Comparison of ENCODE assay signal across 1 cellular context in the genomic region with DNA sequence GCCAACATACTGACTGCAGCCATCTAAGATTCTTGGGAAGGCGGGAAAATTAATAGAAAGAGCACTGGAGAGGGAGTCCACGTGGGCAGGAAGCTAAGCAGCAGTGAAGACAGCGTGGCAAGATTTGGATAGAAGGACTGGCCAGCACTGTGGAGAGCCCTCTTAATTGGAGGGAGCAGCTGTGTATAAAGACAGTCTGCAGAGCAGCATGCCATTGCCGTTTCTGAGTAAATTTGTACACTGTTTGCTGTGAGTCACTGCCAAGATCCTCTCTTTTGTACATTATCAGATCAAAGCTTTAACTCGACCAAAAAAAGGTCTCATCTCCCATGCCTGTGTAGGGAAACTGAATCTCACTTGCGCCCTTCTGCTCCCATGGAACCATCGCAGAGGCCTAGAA.
TF ChIP-seq lines count a peak whose summit lies in the region.

No MANE protein-coding gene starts in this region.

TF ChIP-seq in IMR-90, 13 proteins besides CTCF, POLR2A, EP300 and RAD21 (continued from another document):
- no peak for TF ChIP-seq RCOR1 (IDR thresholded peaks at IDR 0.05; ENCODE audit: insufficient replicate concordance, low read length)
- no peak for TF ChIP-seq BHLHE40 (IDR thresholded peaks at IDR 0.05; ENCODE audit: low read depth, low read length)
- TF ChIP-seq, protein P1, sequence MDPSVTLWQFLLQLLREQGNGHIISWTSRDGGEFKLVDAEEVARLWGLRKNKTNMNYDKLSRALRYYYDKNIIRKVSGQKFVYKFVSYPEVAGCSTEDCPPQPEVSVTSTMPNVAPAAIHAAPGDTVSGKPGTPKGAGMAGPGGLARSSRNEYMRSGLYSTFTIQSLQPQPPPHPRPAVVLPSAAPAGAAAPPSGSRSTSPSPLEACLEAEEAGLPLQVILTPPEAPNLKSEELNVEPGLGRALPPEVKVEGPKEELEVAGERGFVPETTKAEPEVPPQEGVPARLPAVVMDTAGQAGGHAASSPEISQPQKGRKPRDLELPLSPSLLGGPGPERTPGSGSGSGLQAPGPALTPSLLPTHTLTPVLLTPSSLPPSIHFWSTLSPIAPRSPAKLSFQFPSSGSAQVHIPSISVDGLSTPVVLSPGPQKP (IDR thresholded peaks at IDR 0.05; ENCODE audit: borderline replicate concordance, low read depth, low read length), result no peak
- TF ChIP-seq MAZ (IDR thresholded peaks at IDR 0.05; ENCODE audit: borderline replicate concordance, low read depth, low read length), result no peak
- TF ChIP-seq, protein P2, sequence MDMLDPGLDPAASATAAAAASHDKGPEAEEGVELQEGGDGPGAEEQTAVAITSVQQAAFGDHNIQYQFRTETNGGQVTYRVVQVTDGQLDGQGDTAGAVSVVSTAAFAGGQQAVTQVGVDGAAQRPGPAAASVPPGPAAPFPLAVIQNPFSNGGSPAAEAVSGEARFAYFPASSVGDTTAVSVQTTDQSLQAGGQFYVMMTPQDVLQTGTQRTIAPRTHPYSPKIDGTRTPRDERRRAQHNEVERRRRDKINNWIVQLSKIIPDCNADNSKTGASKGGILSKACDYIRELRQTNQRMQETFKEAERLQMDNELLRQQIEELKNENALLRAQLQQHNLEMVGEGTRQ (IDR thresholded peaks at IDR 0.05; ENCODE audit: low read depth, low read length), result no peak
- TF ChIP-seq SMC3 (IDR thresholded peaks at IDR 0.05; ENCODE audit: low read depth, low read length), result no peak
- TF ChIP-seq CHD1 (IDR thresholded peaks at IDR 0.05; ENCODE audit: low read depth, low read length), result no peak
- no peak for TF ChIP-seq MXI1 (IDR thresholded peaks at IDR 0.05; ENCODE audit: borderline replicate concordance, low read depth, low read length)
- no peak for TF ChIP-seq NFE2L2 (IDR thresholded peaks at IDR 0.05; ENCODE audit: low read depth, low read length)
- no peak for TF ChIP-seq RFX5 (IDR thresholded peaks at IDR 0.05; ENCODE audit: low read depth, low read length)
- no peak for TF ChIP-seq CEBPB (IDR thresholded peaks at IDR 0.05; ENCODE audit: low read depth, low read length)
